1 cellular context compared by ENCODE assay signal in the genomic region with DNA sequence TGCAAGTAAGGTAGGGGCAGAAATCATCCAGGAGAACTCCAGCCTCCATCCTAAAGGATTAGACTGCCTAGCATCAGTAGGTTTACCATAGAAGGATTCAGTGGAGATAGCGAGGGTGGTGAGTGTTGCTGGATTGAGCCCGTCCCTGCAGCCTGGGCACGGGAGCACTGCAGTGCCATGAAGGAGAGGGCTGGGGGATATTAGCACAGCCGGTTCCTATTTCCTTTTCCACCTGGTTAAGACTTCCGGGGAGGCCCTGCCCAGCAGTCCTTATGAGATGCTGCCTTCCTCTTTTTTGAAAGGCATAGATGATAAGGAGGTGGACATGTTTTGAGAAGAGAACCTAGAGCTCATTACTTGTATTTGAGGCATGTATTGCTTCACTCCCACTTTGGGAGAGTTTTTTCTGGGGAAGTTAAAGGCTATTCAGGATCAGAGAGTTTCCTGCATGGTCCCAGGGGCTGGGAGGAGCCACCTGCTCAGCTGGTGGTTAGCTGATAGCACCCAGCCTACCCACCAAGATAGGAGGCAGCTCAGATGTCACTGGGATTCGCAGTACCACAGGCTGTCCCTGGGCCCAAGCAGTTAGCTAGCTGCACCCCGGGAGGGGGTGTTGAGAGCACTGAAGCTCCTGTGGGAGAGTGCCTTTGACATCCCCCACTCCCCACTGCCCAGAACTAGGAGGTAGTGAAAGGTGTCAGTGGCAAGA.
TF ChIP-seq lines count a peak whose summit lies in the region.

No MANE protein-coding gene starts in this region.

TF ChIP-seq in HEK293, 187 proteins besides CTCF, POLR2A, EP300 and RAD21 (continued from another document and continues in another):
- no peak for TF ChIP-seq MYNN (tag by site-specific recombination; IDR thresholded peaks at IDR 0.05; ENCODE audit: borderline replicate concordance)
- TF ChIP-seq ZNF146 (tag by site-specific recombination; IDR thresholded peaks at IDR 0.05), result no peak
- no peak for TF ChIP-seq ZNF37A (tag by site-specific recombination; IDR thresholded peaks at IDR 0.05)
- no peak for TF ChIP-seq ZNF18 (tag by site-specific recombination; IDR thresholded peaks at IDR 0.05)
- no peak for TF ChIP-seq SCRT1 (tag by site-specific recombination; IDR thresholded peaks at IDR 0.05; ENCODE audit: borderline replicate concordance)
- TF ChIP-seq KLF17 (tag by site-specific recombination; IDR thresholded peaks at IDR 0.05), result peak; percentile 52; the same call in 1 of the 2 replicates
- no peak for TF ChIP-seq ZNF449 (tag by site-specific recombination; IDR thresholded peaks at IDR 0.05)
- no peak for TF ChIP-seq ZNF416 (tag by site-specific recombination; IDR thresholded peaks at IDR 0.05)
- no peak for TF ChIP-seq ZNF202 (tag by site-specific recombination; IDR thresholded peaks at IDR 0.05; ENCODE audit: borderline replicate concordance)
- TF ChIP-seq, protein P1, sequence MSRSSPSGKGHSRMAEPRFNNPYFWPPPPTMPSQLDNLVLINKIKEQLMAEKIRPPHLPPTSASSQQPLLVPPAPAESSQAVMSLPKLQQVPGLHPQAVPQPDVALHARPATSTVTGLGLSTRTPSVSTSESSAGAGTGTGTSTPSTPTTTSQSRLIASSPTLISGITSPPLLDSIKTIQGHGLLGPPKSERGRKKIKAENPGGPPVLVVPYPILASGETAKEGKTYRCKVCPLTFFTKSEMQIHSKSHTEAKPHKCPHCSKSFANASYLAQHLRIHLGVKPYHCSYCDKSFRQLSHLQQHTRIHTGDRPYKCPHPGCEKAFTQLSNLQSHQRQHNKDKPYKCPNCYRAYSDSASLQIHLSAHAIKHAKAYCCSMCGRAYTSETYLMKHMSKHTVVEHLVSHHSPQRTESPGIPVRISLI (tag by site-specific recombination; IDR thresholded peaks at IDR 0.05), result no peak
- no peak for TF ChIP-seq GLI4 (tag by site-specific recombination; IDR thresholded peaks at IDR 0.05)
- no peak for TF ChIP-seq SALL2 (tag by site-specific recombination; IDR thresholded peaks at IDR 0.05; ENCODE audit: borderline replicate concordance)
- TF ChIP-seq ZBTB10 (tag by site-specific recombination; IDR thresholded peaks at IDR 0.05), result no peak
- TF ChIP-seq ZXDB (tag by site-specific recombination; IDR thresholded peaks at IDR 0.05), result peak; percentile 91
- no peak for TF ChIP-seq ZNF391 (tag by site-specific recombination; IDR thresholded peaks at IDR 0.05; ENCODE audit: borderline replicate concordance, low read depth)
- no peak for TF ChIP-seq SETDB1 (IDR thresholded peaks at IDR 0.05; ENCODE audit: insufficient read length, low read length)
- TF ChIP-seq ZNF280C (tag by site-specific recombination; IDR thresholded peaks at IDR 0.05), result no peak
- no peak for TF ChIP-seq ZNF654 (tag by site-specific recombination; IDR thresholded peaks at IDR 0.05; ENCODE audit: low read depth)
- no peak for TF ChIP-seq ZNF513 (tag by site-specific recombination; IDR thresholded peaks at IDR 0.05)
- TF ChIP-seq ZNF701 (tag by site-specific recombination; IDR thresholded peaks at IDR 0.05), result no peak
- TF ChIP-seq ZBTB49 (tag by site-specific recombination; IDR thresholded peaks at IDR 0.05; ENCODE audit: low read depth), result no peak
- TF ChIP-seq ZSCAN23 (tag by site-specific recombination; IDR thresholded peaks at IDR 0.05), result no peak
- no peak for TF ChIP-seq ZNF792 (tag by site-specific recombination; IDR thresholded peaks at IDR 0.05)
- no peak for TF ChIP-seq ZNF26 (tag by site-specific recombination; IDR thresholded peaks at IDR 0.05)
- TF ChIP-seq ZNF2 (tag by site-specific recombination; IDR thresholded peaks at IDR 0.05), result no peak
- TF ChIP-seq ZNF561 (tag by site-specific recombination; IDR thresholded peaks at IDR 0.05; ENCODE audit: borderline replicate concordance), result no peak
- TF ChIP-seq ZNF175 (tag by site-specific recombination; IDR thresholded peaks at IDR 0.05), result no peak
- no peak; the same call in 1 of the 2 replicates for TF ChIP-seq ZFHX2 (tag by site-specific recombination; conservative IDR thresholded peaks at IDR 0.05)
- TF ChIP-seq OSR2 (tag by site-specific recombination; IDR thresholded peaks at IDR 0.05), result no peak
- TF ChIP-seq ZNF677 (tag by site-specific recombination; IDR thresholded peaks at IDR 0.05), result no peak
- TF ChIP-seq ZBTB48 (tag by site-specific recombination; IDR thresholded peaks at IDR 0.05), result 0 out of 2 replicates have a peak, but pooled peaks have one; percentile 11
- no peak; the same call in 1 of the 2 replicates for TF ChIP-seq ZNF24 (tag by site-specific recombination; IDR thresholded peaks at IDR 0.05)
- TF ChIP-seq ZNF837 (tag by site-specific recombination; IDR thresholded peaks at IDR 0.05), result no peak
- TF ChIP-seq, protein P2, sequence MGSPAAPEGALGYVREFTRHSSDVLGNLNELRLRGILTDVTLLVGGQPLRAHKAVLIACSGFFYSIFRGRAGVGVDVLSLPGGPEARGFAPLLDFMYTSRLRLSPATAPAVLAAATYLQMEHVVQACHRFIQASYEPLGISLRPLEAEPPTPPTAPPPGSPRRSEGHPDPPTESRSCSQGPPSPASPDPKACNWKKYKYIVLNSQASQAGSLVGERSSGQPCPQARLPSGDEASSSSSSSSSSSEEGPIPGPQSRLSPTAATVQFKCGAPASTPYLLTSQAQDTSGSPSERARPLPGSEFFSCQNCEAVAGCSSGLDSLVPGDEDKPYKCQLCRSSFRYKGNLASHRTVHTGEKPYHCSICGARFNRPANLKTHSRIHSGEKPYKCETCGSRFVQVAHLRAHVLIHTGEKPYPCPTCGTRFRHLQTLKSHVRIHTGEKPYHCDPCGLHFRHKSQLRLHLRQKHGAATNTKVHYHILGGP (tag by site-specific recombination; IDR thresholded peaks at IDR 0.05), result no peak
- no peak for TF ChIP-seq ELK4 (IDR thresholded peaks at IDR 0.05; ENCODE audit: borderline replicate concordance, low read depth, low read length)
